8 cellular contexts compared by ENCODE assay signal in genomic region chr5:157718529-157718928, GRCh38. TPM values are rescaled to one million over a fixed set of nuclear protein-coding genes. Genes with fewer than 3 reads are reported as not detected.
A peak's percentile ranks its signal among the peaks of the same experiment; 100 is the strongest.
DNase-seq lines count a peak whose midpoint lies in the region; ATAC-seq, FAIRE-seq and TF ChIP-seq lines count a peak whose summit lies in the region.

No MANE protein-coding gene starts in this region.

- no peak for FAIRE-seq in frontal cortex (lab: Jason Lieb, UNC)

- no peaks in the 10 kb centered on the region for H3K9me3 ChIP-seq in CD4-positive, alpha-beta T cell (ENCODE audit: control insufficient read depth, low read length)

- POLR2A ChIA-PET in CD4-positive, alpha-beta T cell (lab: Charles Lee) = interaction anchor here (1.4 to 2.2 kb wide), 3 partner anchors 13 to 115 kb away, joined by 3 to 10 read pairs (median 8); partner anchors contain the start of genes LSM11 and THG1L

- H3K4me3 Mint-ChIP-seq in CD4-positive, alpha-beta T cell = no peak overlapping the region

- no peak overlapping the region for H3K4me3 ChIP-seq in WI38 (ENCODE audit: low read depth, low read length)

- peak in 1 of 10 experiments; percentile 13 for DNase-seq in CD4-positive, alpha-beta T cell
- peak; percentile 66 for DNase-seq in KBM-7
- DNase-seq in frontal cortex (ENCODE audit: low spot score in 2 of 2) = peak; percentile 29 to 57
- DNase-seq in omental fat pad (ENCODE audit: low spot score) = no peak
- no peak for DNase-seq in NCI-H146 treated with DMSO at 0.1 percent for 48 hours (lab: John Stamatoyannopoulos, UW; ENCODE audit: unreplicated experiment)
- no peak for DNase-seq in NCI-H2029 treated with DMSO at 0.1 percent for 48 hours (lab: John Stamatoyannopoulos, UW)

- in situ Hi-C loops in KBM-7 (cut with MboI; ENCODE audit: low pct_unique_long_range_greater_than_20kb, low sequenced_read_pairs) = no loop called here

- no peaks in the 10 kb centered on the region for H3K9me3 Mint-ChIP-seq in CD4-positive, alpha-beta T cell

- ATAC-seq in CD4-positive, alpha-beta T cell (ENCODE audit: poor library complexity) = peak; percentile 81
- peak; percentile 57 for ATAC-seq in GM18499 (IDR thresholded peaks at IDR 0.05; ENCODE audit: insufficient read depth, unreplicated experiment)
- ATAC-seq in omental fat pad (ENCODE audit: low FRiP score) = peak; percentile 71

- H3K27ac Mint-ChIP-seq in CD4-positive, alpha-beta T cell = no peak overlapping the region

- TF ChIP-seq CTCF in CD4-positive, alpha-beta T cell (IDR thresholded peaks at IDR 0.05) = peak; percentile 68
- peak; percentile 26 for TF ChIP-seq CTCF in WI38 (IDR thresholded peaks at IDR 0.05; ENCODE audit: low read depth, low read length)
- peak in 2 of 3 donors; percentile 4 to 15 for TF ChIP-seq CTCF in omental fat pad (IDR thresholded peaks at IDR 0.05)

- peaks cover 7% of the 10 kb centered on the region for H3K36me3 Mint-ChIP-seq in CD4-positive, alpha-beta T cell (ENCODE audit: low read depth)

- CTCF ChIA-PET in CD4-positive, alpha-beta T cell (lab: Charles Lee) = interaction anchor here (0.7 to 1.8 kb wide), 7 partner anchors 24 to 390 kb away, joined by 3 to 5 read pairs (median 4); no protein-coding TSS in a partner anchor

- intact Hi-C loops in CD4-positive, alpha-beta T cell (cut with DNase I, micrococcal nuclease) = loop anchor here (1.0 to 5.0 kb wide), 6 partner anchors 49 to 389 kb away; no protein-coding TSS in a partner anchor

- H3K27ac ChIP-seq in CD4-positive, alpha-beta T cell (ENCODE audit: low read depth, low read length) = no peak overlapping the region

- H3K27me3 Mint-ChIP-seq in CD4-positive, alpha-beta T cell = no peaks in the 10 kb centered on the region

- H3K4me1 Mint-ChIP-seq in CD4-positive, alpha-beta T cell (ENCODE audit: low read depth) = peaks cover 18% of the 10 kb centered on the region

- no peaks in the 10 kb centered on the region for H3K27me3 ChIP-seq in CD4-positive, alpha-beta T cell (ENCODE audit: control insufficient read depth, insufficient read depth, low read length)

RNA-seq across cellular contexts. Expression of gene THG1L, which starts 12.7 kb away (rescaled TPM):
- total RNA-seq in CD4-positive, alpha-beta T cell = 1 to 10 TPM; 4.1 to 4.6 TPM
- total RNA-seq in frontal cortex = 22.8 TPM
- 10 to 100 TPM in 3 of 4 donors, 1 to 10 TPM in 1; 9.8 to 12.1 (median 11.1) TPM for total RNA-seq in omental fat pad

RNA-seq across cellular contexts. Expression of gene LSM11, which starts 25.0 kb away (rescaled TPM):
- under 1 TPM; 0.49 to 0.70 TPM for total RNA-seq in CD4-positive, alpha-beta T cell
- total RNA-seq in frontal cortex = 90.1 TPM
- 1 to 10 TPM; 1.8 to 4.3 (median 2.7) TPM for total RNA-seq in omental fat pad

RNA-seq across cellular contexts. Expression of gene C5orf52, which starts 47.2 kb away (rescaled TPM):
- total RNA-seq in CD4-positive, alpha-beta T cell = not detected
- total RNA-seq in frontal cortex = not detected
- not detected for total RNA-seq in omental fat pad

Comparison
In these comparisons a context has a peak if more than half of its experiments do, and no peak if none do; other contexts are left out.
1. DNase-seq: peak in KBM-7 (single experiment) and frontal cortex (2 of 2); none in omental fat pad (single experiment), NCI-H146 treated with DMSO at 0.1 percent for 48 hours (single experiment) and NCI-H2029 treated with DMSO at 0.1 percent for 48 hours (single experiment).
2. CTCF ChIP-seq: peak in every context shown above with its lines; median percentile 68 in CD4-positive, alpha-beta T cell; 26 in WI38; 10 in omental fat pad.
3. RNA of gene LSM11, which starts 25.0 kb away (total RNA-seq): 90.1 TPM in frontal cortex (single experiment); 1.8 to 4.3 TPM in omental fat pad and 0.49 to 0.70 TPM in CD4-positive, alpha-beta T cell; every median in the first group is over 10 times any median in the second.
4. Peak in every context shown above with its lines, with median percentiles within 50 percentile points of each other: ATAC-seq.